In genomic region chr1:171730052-171730451, GRCh38 we compare ENCODE assay signal across 18 cellular contexts.
"Had no signal": no experiment of that assay in that cellular context is flagged by ENCODE, and none has a peak within 500 bp of the region (broad histone marks: within the 10 kb centered on the region; RNA-seq: fewer than 3 reads in every experiment).

No MANE protein-coding gene starts in this region.

- DNase-seq: activated CD4-positive, alpha-beta T cell treated with anti-CD3 and anti-CD28 coated beads for 4 hours; activated CD4-positive, alpha-beta T cell treated with anti-CD3 and anti-CD28 coated beads, Interleukin-2, amount 50 U/mL, for 4 hours; activated gamma-delta T cell; activated naive CD4-positive, alpha-beta T cell treated with anti-CD3 and anti-CD28 coated beads, Interleukin-2, amount 10 ng/mL, durations not matched to agents 7 days and 5 days; activated naive CD8-positive, alpha-beta T cell treated with anti-CD3 and anti-CD28 coated beads, Interleukin-2, amount 10 ng/mL, durations not matched to agents 7 days and 5 days; caudate nucleus; islet precursor cell; left ventricle myocardium superior; mucosa of descending colon; sigmoid colon; stimulated activated CD4-positive, alpha-beta T cell treated with anti-CD3 and anti-CD28 coated beads, Interleukin-1b, Interleukin-23, amount 100 ng/mL, for 48 hours; stimulated activated naive CD4-positive, alpha-beta T cell; T-helper 1 cell; tibial artery; upper lobe of right lung had no signal

- ATAC-seq: gastroesophageal sphincter; left ventricle myocardium superior; mucosa of descending colon; natural killer cell treated with Interleukin-12 subunit alpha and Interleukin-12 subunit beta and Interleukin-15 and Interleukin-18, amount 100 ng/mL, for 72 hours; upper lobe of right lung had no signal

- H3K9me3 Mint-ChIP-seq: activated naive CD8-positive, alpha-beta T cell treated with anti-CD3 and anti-CD28 coated beads, Interleukin-2, amount 10 ng/mL, durations not matched to agents 7 days and 5 days; natural killer cell treated with Interleukin-12 subunit alpha and Interleukin-12 subunit beta and Interleukin-15 and Interleukin-18, amount 100 ng/mL, for 72 hours had no signal

- H3K4me3 Mint-ChIP-seq: activated naive CD4-positive, alpha-beta T cell treated with anti-CD3 and anti-CD28 coated beads, Interleukin-2, amount 10 ng/mL, durations not matched to agents 7 days and 5 days; activated naive CD8-positive, alpha-beta T cell treated with anti-CD3 and anti-CD28 coated beads, Interleukin-2, amount 10 ng/mL, durations not matched to agents 7 days and 5 days; natural killer cell treated with Interleukin-12 subunit alpha and Interleukin-12 subunit beta and Interleukin-15 and Interleukin-18, amount 100 ng/mL, for 72 hours had no signal

- H3K27ac Mint-ChIP-seq: activated naive CD4-positive, alpha-beta T cell treated with anti-CD3 and anti-CD28 coated beads, Interleukin-2, amount 10 ng/mL, durations not matched to agents 7 days and 5 days; activated naive CD8-positive, alpha-beta T cell treated with anti-CD3 and anti-CD28 coated beads, Interleukin-2, amount 10 ng/mL, durations not matched to agents 7 days and 5 days; natural killer cell treated with Interleukin-12 subunit alpha and Interleukin-12 subunit beta and Interleukin-15 and Interleukin-18, amount 100 ng/mL, for 72 hours; progenitor cell of endocrine pancreas had no signal

- H3K27me3 Mint-ChIP-seq: activated naive CD4-positive, alpha-beta T cell treated with anti-CD3 and anti-CD28 coated beads, Interleukin-2, amount 10 ng/mL, durations not matched to agents 7 days and 5 days; activated naive CD8-positive, alpha-beta T cell treated with anti-CD3 and anti-CD28 coated beads, Interleukin-2, amount 10 ng/mL, durations not matched to agents 7 days and 5 days; natural killer cell treated with Interleukin-12 subunit alpha and Interleukin-12 subunit beta and Interleukin-15 and Interleukin-18, amount 100 ng/mL, for 72 hours; progenitor cell of endocrine pancreas had no signal
